ENCODE assay signal across 9 cellular contexts in the genomic region with DNA sequence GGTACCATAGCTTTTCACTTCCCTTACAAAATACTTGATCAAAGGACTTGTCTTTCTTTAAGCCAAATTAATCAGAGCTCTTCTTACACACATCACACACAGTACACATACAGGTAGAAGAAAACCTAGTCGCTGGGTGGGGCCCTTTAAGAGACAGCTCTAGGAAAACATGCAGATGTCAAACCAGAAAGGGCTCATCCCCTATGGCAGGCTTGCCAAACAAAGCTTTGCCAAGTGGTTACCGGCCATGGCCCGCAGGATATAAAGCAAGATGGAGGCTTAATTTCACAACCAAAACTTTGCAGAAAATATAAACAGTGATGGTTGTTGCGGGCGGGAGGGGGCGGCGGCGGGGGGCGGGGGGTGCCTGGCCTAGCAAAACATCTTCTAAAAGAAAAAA.
DNase-seq lines count a peak whose midpoint lies in the region; ATAC-seq, FAIRE-seq and TF ChIP-seq lines count a peak whose summit lies in the region.
"Had no signal": no experiment of that assay in that cellular context is flagged by ENCODE, and none has a peak within 500 bp of the region (broad histone marks: within the 10 kb centered on the region; RNA-seq: fewer than 3 reads in every experiment).

No MANE protein-coding gene starts in this region.

- no peak for TF ChIP-seq POLR2A in GM12892 (IDR thresholded peaks at IDR 0.05; ENCODE audit: low read depth, low read length)

- H3K4me3 ChIP-seq in LNCaP clone FGC (ENCODE audit: low read depth, low read length), result peak overlapping the region; percentile 62

- H3K36me3 Mint-ChIP-seq in mesothelial cell of epicardium, result no peaks in the 10 kb centered on the region

- intact Hi-C loops in Right ventricle myocardium superior (cut with DNase I), result no loop called here

- no peak for TF ChIP-seq CTCF in LNCaP clone FGC (IDR thresholded peaks at IDR 0.05; ENCODE audit: control insufficient read depth, extremely low read depth, insufficient read depth)
- no peak for TF ChIP-seq CTCF in mesothelial cell of epicardium (IDR thresholded peaks at IDR 0.05; ENCODE audit: unreplicated experiment)

- H3K27ac Mint-ChIP-seq in mesothelial cell of epicardium, result no peak overlapping the region

- H3K27me3 Mint-ChIP-seq in mesothelial cell of epicardium (ENCODE audit: low read depth), result no peaks in the 10 kb centered on the region

- FAIRE-seq in GM12892 (lab: Jason Lieb, UNC), result no peak

- peaks cover 3% of the 10 kb centered on the region for H3K9me3 Mint-ChIP-seq in mesothelial cell of epicardium

- DNase-seq in D341Med (ENCODE audit: low spot score), result peak; percentile 36
- no peak for DNase-seq in LNCaP clone FGC (ENCODE audit: low read depth)
- DNase-seq in amniotic epithelial cell (ENCODE audit: low read depth), result peak; percentile 49
- no peak for DNase-seq in mesothelial cell of epicardium (ENCODE audit: low spot score in 2 of 2, unreplicated experiment in 2 of 2)
- DNase-seq in GM12892 (ENCODE audit: insufficient read length), result no peak
- no peak for DNase-seq in Right ventricle myocardium superior
- DNase-seq: MM.1S had no signal

- H3K4me3 Mint-ChIP-seq in mesothelial cell of epicardium, result peak overlapping the region; percentile 88

- ATAC-seq in Right ventricle myocardium superior (ENCODE audit: poor library complexity) (no peak), GM21526 (IDR thresholded peaks at IDR 0.05; ENCODE audit: low FRiP score, unreplicated experiment) (no peak), HG02763 (IDR thresholded peaks at IDR 0.05; ENCODE audit: unreplicated experiment) (no peak)

- H3K4me1 Mint-ChIP-seq in mesothelial cell of epicardium, result no peaks in the 10 kb centered on the region

Comparison
In these comparisons a context has a peak if more than half of its experiments do, and no peak if none do; other contexts are left out.
1. DNase-seq: peak in D341Med (single experiment) and amniotic epithelial cell (single experiment); none in LNCaP clone FGC (single experiment), mesothelial cell of epicardium (0 of 2), GM12892 (single experiment) and Right ventricle myocardium superior (single experiment).